Comparison of ENCODE assay signal across 1 cellular context in the genomic region with DNA sequence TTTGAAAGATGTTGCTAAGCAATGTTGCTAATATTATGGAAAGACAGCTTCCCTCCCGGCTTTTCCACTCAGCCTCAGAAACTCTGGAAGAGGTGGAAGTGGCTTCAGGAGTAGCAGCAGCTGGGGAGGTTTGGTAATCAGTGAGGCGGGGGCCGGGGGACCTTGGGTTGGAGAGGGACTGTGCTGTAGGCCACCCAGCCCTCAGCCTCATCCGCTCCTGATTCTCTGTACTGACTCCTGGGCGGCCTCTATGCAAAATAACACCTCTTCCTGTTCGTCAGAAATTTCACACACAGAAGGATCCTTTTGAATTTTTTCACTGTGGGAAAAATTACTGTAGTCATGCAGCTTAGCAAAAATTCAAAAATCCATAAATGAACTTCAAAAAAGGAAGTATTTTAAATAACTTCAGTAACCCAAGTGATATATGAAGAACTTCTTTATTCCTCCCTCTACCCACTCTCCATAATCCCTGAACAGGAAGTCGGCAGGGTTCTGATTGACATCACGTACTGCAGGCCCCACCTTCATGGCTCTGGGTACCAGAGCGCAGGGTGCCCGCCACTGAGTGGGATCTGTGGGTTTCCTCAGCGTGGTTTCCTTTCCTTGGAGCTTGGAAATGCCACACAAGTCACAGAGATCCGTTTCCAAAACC.
TF ChIP-seq lines count a peak whose summit lies in the region.

No MANE protein-coding gene starts in this region.

TF ChIP-seq in SK-N-SH, 30 proteins besides CTCF, POLR2A, EP300 and RAD21:
- no peak for TF ChIP-seq USF1 (IDR thresholded peaks at IDR 0.05; ENCODE audit: borderline replicate concordance, low read depth)
- no peak for TF ChIP-seq MAX (IDR thresholded peaks at IDR 0.05; ENCODE audit: low read depth)
- no peak for TF ChIP-seq TCF12 (IDR thresholded peaks at IDR 0.05)
- no peak for TF ChIP-seq NRF1 (IDR thresholded peaks at IDR 0.05; ENCODE audit: low read depth, low read length)
- no peak for TF ChIP-seq IRF3 (IDR thresholded peaks at IDR 0.05; ENCODE audit: low read depth, low read length)
- TF ChIP-seq CHD2 (IDR thresholded peaks at IDR 0.05; ENCODE audit: low read length, partially characterized antibody), result no peak
- no peak for TF ChIP-seq MXI1 (IDR thresholded peaks at IDR 0.05; ENCODE audit: low read depth, low read length)
- TF ChIP-seq, protein P1, sequence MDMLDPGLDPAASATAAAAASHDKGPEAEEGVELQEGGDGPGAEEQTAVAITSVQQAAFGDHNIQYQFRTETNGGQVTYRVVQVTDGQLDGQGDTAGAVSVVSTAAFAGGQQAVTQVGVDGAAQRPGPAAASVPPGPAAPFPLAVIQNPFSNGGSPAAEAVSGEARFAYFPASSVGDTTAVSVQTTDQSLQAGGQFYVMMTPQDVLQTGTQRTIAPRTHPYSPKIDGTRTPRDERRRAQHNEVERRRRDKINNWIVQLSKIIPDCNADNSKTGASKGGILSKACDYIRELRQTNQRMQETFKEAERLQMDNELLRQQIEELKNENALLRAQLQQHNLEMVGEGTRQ (IDR thresholded peaks at IDR 0.05; ENCODE audit: borderline replicate concordance, low read depth, low read length), result no peak
- TF ChIP-seq RXRA (IDR thresholded peaks at IDR 0.05; ENCODE audit: borderline replicate concordance, low read depth), result no peak
- no peak for TF ChIP-seq TEAD4 (IDR thresholded peaks at IDR 0.05; ENCODE audit: borderline replicate concordance, insufficient read depth)
- TF ChIP-seq FOXM1 (IDR thresholded peaks at IDR 0.05; ENCODE audit: low read depth), result no peak
- TF ChIP-seq, protein P2, sequence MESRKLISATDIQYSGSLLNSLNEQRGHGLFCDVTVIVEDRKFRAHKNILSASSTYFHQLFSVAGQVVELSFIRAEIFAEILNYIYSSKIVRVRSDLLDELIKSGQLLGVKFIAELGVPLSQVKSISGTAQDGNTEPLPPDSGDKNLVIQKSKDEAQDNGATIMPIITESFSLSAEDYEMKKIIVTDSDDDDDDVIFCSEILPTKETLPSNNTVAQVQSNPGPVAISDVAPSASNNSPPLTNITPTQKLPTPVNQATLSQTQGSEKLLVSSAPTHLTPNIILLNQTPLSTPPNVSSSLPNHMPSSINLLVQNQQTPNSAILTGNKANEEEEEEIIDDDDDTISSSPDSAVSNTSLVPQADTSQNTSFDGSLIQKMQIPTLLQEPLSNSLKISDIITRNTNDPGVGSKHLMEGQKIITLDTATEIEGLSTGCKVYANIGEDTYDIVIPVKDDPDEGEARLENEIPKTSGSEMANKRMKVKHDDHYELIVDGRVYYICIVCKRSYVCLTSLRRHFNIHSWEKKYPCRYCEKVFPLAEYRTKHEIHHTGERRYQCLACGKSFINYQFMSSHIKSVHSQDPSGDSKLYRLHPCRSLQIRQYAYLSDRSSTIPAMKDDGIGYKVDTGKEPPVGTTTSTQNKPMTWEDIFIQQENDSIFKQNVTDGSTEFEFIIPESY (IDR thresholded peaks at IDR 0.05; ENCODE audit: borderline replicate concordance, low read depth), result no peak
- TF ChIP-seq RFX5 (IDR thresholded peaks at IDR 0.05; ENCODE audit: low read length), result no peak
- TF ChIP-seq SMC3 (IDR thresholded peaks at IDR 0.05; ENCODE audit: low read depth, low read length), result no peak
- TF ChIP-seq ELF1 (IDR thresholded peaks at IDR 0.05), result no peak
- TF ChIP-seq EZH2phosphoT487 (IDR thresholded peaks at IDR 0.05; ENCODE audit: borderline replicate concordance, low read depth), result no peak
- TF ChIP-seq NFIC (IDR thresholded peaks at IDR 0.05; ENCODE audit: borderline replicate concordance), result no peak
- TF ChIP-seq, protein P3, sequence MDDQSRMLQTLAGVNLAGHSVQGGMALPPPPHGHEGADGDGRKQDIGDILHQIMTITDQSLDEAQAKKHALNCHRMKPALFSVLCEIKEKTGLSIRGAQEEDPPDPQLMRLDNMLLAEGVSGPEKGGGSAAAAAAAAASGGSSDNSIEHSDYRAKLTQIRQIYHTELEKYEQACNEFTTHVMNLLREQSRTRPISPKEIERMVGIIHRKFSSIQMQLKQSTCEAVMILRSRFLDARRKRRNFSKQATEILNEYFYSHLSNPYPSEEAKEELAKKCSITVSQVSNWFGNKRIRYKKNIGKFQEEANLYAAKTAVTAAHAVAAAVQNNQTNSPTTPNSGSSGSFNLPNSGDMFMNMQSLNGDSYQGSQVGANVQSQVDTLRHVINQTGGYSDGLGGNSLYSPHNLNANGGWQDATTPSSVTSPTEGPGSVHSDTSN (IDR thresholded peaks at IDR 0.05), result no peak
